In genomic region chr2:16155351-16156145, GRCh38 we compare ENCODE assay signal across 23 cellular contexts.
"Had no signal": no experiment of that assay in that cellular context is flagged by ENCODE, and none has a peak within 500 bp of the region (broad histone marks: within the 10 kb centered on the region; RNA-seq: fewer than 3 reads in every experiment).

No MANE protein-coding gene starts in this region.

- H3K4me3 ChIP-seq: esophagus squamous epithelium, hepatocyte, mucosa of descending colon, right atrium auricular region, skin epidermis, transverse colon had no signal

- H3K9me3 ChIP-seq: esophagus squamous epithelium, mucosa of descending colon, neutrophil, right atrium auricular region, transverse colon had no signal

- H3K27ac ChIP-seq: esophagus squamous epithelium, hepatocyte, neutrophil, right atrium auricular region, skin epidermis, transverse colon had no signal

- H3K27me3 ChIP-seq: hepatocyte, neutrophil, right atrium auricular region, transverse colon had no signal

- H3K4me1 ChIP-seq: esophagus squamous epithelium, right atrium auricular region, transverse colon had no signal

- FAIRE-seq: colon had no signal

- ATAC-seq: activated CD8-positive, alpha-beta T cell treated with anti-CD3 and anti-CD28 coated beads for 36 hours; activated naive CD4-positive, alpha-beta T cell treated with anti-CD3 and anti-CD28 coated beads, Interleukin-2, amount 50 U/mL, for 72 hours; left lobe of liver; mucosa of descending colon; naive thymus-derived CD4-positive, alpha-beta T cell; T-helper 17 cell had no signal

- H3K36me3 ChIP-seq: esophagus squamous epithelium, neutrophil, right atrium auricular region, transverse colon had no signal

- DNase-seq: activated CD4-positive, alpha-beta T cell treated with anti-CD3 and anti-CD28 coated beads for 4 hours; activated CD8-positive, alpha-beta T cell treated with anti-CD3 and anti-CD28 coated beads for 36 hours; activated effector memory CD4-positive, alpha-beta T cell treated with anti-CD3 and anti-CD28 coated beads, Interleukin-2, amount 50 U/mL, for 16 hours; activated T-cell treated with anti-CD3 and anti-CD28 coated beads, Interleukin-2, amount 50 U/mL, for 48 hours; caudate nucleus; esophagus squamous epithelium; islet precursor cell; mammary epithelial cell; mucosa of descending colon; naive thymus-derived CD4-positive, alpha-beta T cell; stimulated activated CD4-positive, alpha-beta T cell treated with anti-CD3 and anti-CD28 coated beads, Interleukin-4, amount 100 ng/mL, for 4 hours; stimulated activated CD8-positive, alpha-beta memory T cell treated with anti-CD3 and anti-CD28 coated beads, Interleukin-4, amount 100 ng/mL, for 48 hours; stimulated activated naive CD4-positive, alpha-beta T cell treated with Interleukin-2 at 50 U/mL for 16 hours; substantia nigra; T-helper 17 cell; transverse colon had no signal
